In the genomic region with DNA sequence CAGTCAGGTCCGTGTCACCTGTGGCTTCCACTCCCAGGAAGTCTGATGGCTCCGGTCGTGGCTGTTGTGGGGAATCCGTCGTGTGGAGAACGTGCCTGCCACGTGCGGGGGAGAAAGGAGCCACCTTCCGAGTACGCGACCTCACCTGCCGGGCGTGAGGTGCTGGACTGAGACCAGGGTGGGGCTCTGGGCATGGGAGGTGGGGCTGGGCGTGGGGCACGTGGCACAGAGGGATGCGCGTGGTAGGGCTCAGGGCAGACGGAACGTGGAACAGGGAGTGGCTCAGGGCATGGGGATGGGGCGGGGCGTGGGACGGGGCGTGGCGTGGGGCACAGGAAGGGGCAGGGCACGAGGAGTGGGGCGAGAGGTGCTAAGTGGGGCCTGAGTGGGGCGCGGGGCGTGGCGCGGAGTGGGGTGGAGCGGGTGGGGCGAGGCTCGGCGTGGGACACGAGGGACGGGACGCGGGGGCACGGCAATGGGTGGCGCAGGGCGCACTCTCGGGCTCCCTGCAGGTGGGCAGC, we compare ENCODE assay signal across 17 cellular contexts.
DNase-seq lines count a peak whose midpoint lies in the region; ATAC-seq, FAIRE-seq and TF ChIP-seq lines count a peak whose summit lies in the region.
"Had no signal": no experiment of that assay in that cellular context is flagged by ENCODE, and none has a peak within 500 bp of the region (broad histone marks: within the 10 kb centered on the region; RNA-seq: fewer than 3 reads in every experiment).

No MANE protein-coding gene starts in this region.

- intact Hi-C loops in colonic mucosa (cut with DNase I): no loop called here
- intact Hi-C loops in ovary (cut with DNase I): no loop called here

- H3K18ac ChIP-seq in neuronal stem cell (ENCODE audit: low read length): no peak overlapping the region

- H3K4me3 ChIP-seq in colonic mucosa (no peak overlapping the region), neuronal stem cell (ENCODE audit: low read length in 2 of 2) (no peak overlapping the region), ovary (no peak overlapping the region)
- H3K4me3 ChIP-seq: HAP-1 had no signal

- no peak overlapping the region for H3K27ac Mint-ChIP-seq in stimulated activated naive CD8-positive, alpha-beta T cell treated with anti-CD3 and anti-CD28 coated beads, Interleukin-15, amount 100 ng/mL, for 72 hours
- H3K27ac Mint-ChIP-seq: B cell; CD8-positive, alpha-beta memory T cell; HFFc6; IgD-negative memory B cell had no signal

- H3K9me3 Mint-ChIP-seq in stimulated activated naive CD8-positive, alpha-beta T cell treated with anti-CD3 and anti-CD28 coated beads, Interleukin-15, amount 100 ng/mL, for 72 hours: no peaks in the 10 kb centered on the region
- H3K9me3 Mint-ChIP-seq: HFFc6 had no signal

- no peak for TF ChIP-seq EP300 in ovary (IDR thresholded peaks at IDR 0.05)

- no peak for FAIRE-seq in frontal cortex (lab: Jason Lieb, UNC)
- FAIRE-seq: GM19239 had no signal

- peak overlapping the region; percentile 50 for H3K23ac ChIP-seq in neuronal stem cell (ENCODE audit: low read depth, low read length, poor library complexity)

- H4K91ac ChIP-seq in neuronal stem cell (ENCODE audit: low read depth, low read length, poor library complexity): no peak overlapping the region

- no peak overlapping the region for H2BK120ac ChIP-seq in neuronal stem cell (ENCODE audit: low read depth, low read length)

- H3K9ac ChIP-seq in colonic mucosa (ENCODE audit: low read depth in 2 of 2, low read length in 2 of 2) (no peak overlapping the region), neuronal stem cell (ENCODE audit: low read depth, low read length, poor library complexity) (no peak overlapping the region)

- no peak for DNase-seq in stimulated activated naive CD8-positive, alpha-beta T cell treated with anti-CD3 and anti-CD28 coated beads, Interleukin-15, amount 100 ng/mL, for 72 hours
- DNase-seq in stimulated activated naive CD8-positive, alpha-beta T cell treated with anti-CD3 and anti-CD28 coated beads, Interleukin-15, Interleukin-2, amounts not matched to agents 100 U/mL and 50 U/mL, for 24 hours: no peak
- DNase-seq in colonic mucosa: peak; percentile 15
- no peak for DNase-seq in neuronal stem cell (ENCODE audit: low spot score)
- no peak for DNase-seq in NCI-H524 treated with DMSO at 0.1 percent for 48 hours (lab: John Stamatoyannopoulos, UW)
- DNase-seq in frontal cortex (ENCODE audit: low spot score in 2 of 2): no peak
- no peak for DNase-seq in NCI-H1436 (lab: John Stamatoyannopoulos, UW)
- DNase-seq in ovary: no peak
- DNase-seq: ACHN; CD8-positive, alpha-beta memory T cell; GF-D8; HFFc6 had no signal

- peak overlapping the region; percentile 63 for H2BK12ac ChIP-seq in neuronal stem cell (ENCODE audit: low read length)

- no peak overlapping the region for H4K8ac ChIP-seq in neuronal stem cell (ENCODE audit: low read depth, low read length)

- H3K4me3 Mint-ChIP-seq in stimulated activated naive CD8-positive, alpha-beta T cell treated with anti-CD3 and anti-CD28 coated beads, Interleukin-15, amount 100 ng/mL, for 72 hours: no peak overlapping the region
- H3K4me3 Mint-ChIP-seq: B cell; CD8-positive, alpha-beta memory T cell; HFFc6; IgD-negative memory B cell had no signal

- H3K14ac ChIP-seq in neuronal stem cell (ENCODE audit: low read length): no peak overlapping the region

- no peak overlapping the region for H3K4ac ChIP-seq in neuronal stem cell (ENCODE audit: low read length)

- no CpG with 5 or more reads among the region's 43 CpGs for WGBS in neuronal stem cell (ENCODE audit: extremely low coverage in 2 of 2, insufficient read length in 2 of 2, insufficient replicate concordance in 1 of 2), 2 donors
- WGBS in ovary, 3 donors: 91 to 94% (median 93%) methylated on average over 43 of the region's 43 CpGs

- no peak for TF ChIP-seq POLR2A in ovary (IDR thresholded peaks at IDR 0.05)

- peak; percentile 66 for ATAC-seq in stimulated activated naive CD8-positive, alpha-beta T cell treated with anti-CD3 and anti-CD28 coated beads, Interleukin-15, amount 100 ng/mL, for 72 hours
- no peak for ATAC-seq in stimulated activated naive CD8-positive, alpha-beta T cell treated with anti-CD3 and anti-CD28 coated beads, Interleukin-15, Interleukin-2, amounts not matched to agents 100 U/mL and 50 U/mL, for 24 hours

- H3K9me3 ChIP-seq in colonic mucosa (no peaks in the 10 kb centered on the region), neuronal stem cell (replicated peaks in 1 of 2; ENCODE audit: control insufficient read depth in 2 of 2, insufficient read depth in 1 of 2, low read depth in 1 of 2, low read length in 2 of 2) (peaks cover 0 to 3% of the 10 kb centered on the region in 2 donors), ovary (no peaks in the 10 kb centered on the region)
- H3K9me3 ChIP-seq: Caco-2, HAP-1 had no signal

- H3K27me3 Mint-ChIP-seq in stimulated activated naive CD8-positive, alpha-beta T cell treated with anti-CD3 and anti-CD28 coated beads, Interleukin-15, amount 100 ng/mL, for 72 hours: peaks cover 24% of the 10 kb centered on the region

- H2BK5ac ChIP-seq in neuronal stem cell (ENCODE audit: low read length): no peak overlapping the region

- TF ChIP-seq CTCF in colonic mucosa (IDR thresholded peaks at IDR 0.05) (no peak), ovary (IDR thresholded peaks at IDR 0.05) (no peak)

- peaks cover 2% of the 10 kb centered on the region for H3K79me1 ChIP-seq in neuronal stem cell (ENCODE audit: low read depth, low read length)

- H3K27ac ChIP-seq in colonic mucosa: no peak overlapping the region
- no peak overlapping the region for H3K27ac ChIP-seq in neuronal stem cell (replicated peaks; ENCODE audit: low read length)
- H3K27ac ChIP-seq in ovary: no peak overlapping the region

- no peaks in the 10 kb centered on the region for H3K4me1 ChIP-seq in colonic mucosa
- peaks cover 0 to 1% of the 10 kb centered on the region in 2 donors for H3K4me1 ChIP-seq in neuronal stem cell (ENCODE audit: control insufficient read depth in 2 of 2, insufficient read depth in 1 of 2, low read depth in 1 of 2, low read length in 2 of 2)
- no peaks in the 10 kb centered on the region for H3K4me1 ChIP-seq in ovary (ENCODE audit: insufficient read depth)
- H3K4me1 ChIP-seq: Caco-2, HAP-1 had no signal

- no peak overlapping the region for H2AFZ ChIP-seq in neuronal stem cell (ENCODE audit: low read length)

- H3K4me2 ChIP-seq in neuronal stem cell (ENCODE audit: insufficient read depth, low read length, poor library complexity, severe bottlenecking): no peak overlapping the region

- no peak overlapping the region for H2BK15ac ChIP-seq in neuronal stem cell (ENCODE audit: low read length)

- no peaks in the 10 kb centered on the region for H3K4me1 Mint-ChIP-seq in stimulated activated naive CD8-positive, alpha-beta T cell treated with anti-CD3 and anti-CD28 coated beads, Interleukin-15, amount 100 ng/mL, for 72 hours
- H3K4me1 Mint-ChIP-seq: B cell; CD8-positive, alpha-beta memory T cell; IgD-negative memory B cell had no signal

- H3K36me3 ChIP-seq in colonic mucosa (no peaks in the 10 kb centered on the region), neuronal stem cell (replicated peaks in 1 of 2; ENCODE audit: control insufficient read depth in 2 of 2, insufficient read depth in 2 of 2, low read length in 2 of 2) (no peaks in the 10 kb centered on the region), ovary (no peaks in the 10 kb centered on the region)
- H3K36me3 ChIP-seq: HAP-1 had no signal

- H2AK5ac ChIP-seq in neuronal stem cell (ENCODE audit: low read depth, low read length): peak overlapping the region; percentile 60

- no peaks in the 10 kb centered on the region for H3K27me3 ChIP-seq in colonic mucosa
- peaks cover 0 to 2% (median 0%) of the 10 kb centered on the region in 3 experiments for H3K27me3 ChIP-seq in neuronal stem cell (ENCODE audit: control insufficient read depth in 3 of 3, insufficient read depth in 3 of 3, low read depth in 1 of 3, low read length in 3 of 3)
- H3K27me3 ChIP-seq in ovary: no peaks in the 10 kb centered on the region
